ENCODE assay signal across 19 cellular contexts in genomic region chr20:63456429-63457284, GRCh38. TPM values are rescaled to one million over a fixed set of nuclear protein-coding genes. Genes with fewer than 3 reads are reported as not detected.
DNase-seq lines count a peak whose midpoint lies in the region; ATAC-seq, FAIRE-seq and TF ChIP-seq lines count a peak whose summit lies in the region.
"Had no signal": no experiment of that assay in that cellular context is flagged by ENCODE, and none has a peak within 500 bp of the region (broad histone marks: within the 10 kb centered on the region; RNA-seq: fewer than 3 reads in every experiment).

No MANE protein-coding gene starts in this region.

- TF ChIP-seq POLR2A in H1 (IDR thresholded peaks at IDR 0.05; ENCODE audit: control extremely low read depth in 1 of 2, low read depth in 2 of 2, low read length in 2 of 2) (no peak), tibial nerve (IDR thresholded peaks at IDR 0.05) (no peak)

- H3K18ac ChIP-seq in H1 (ENCODE audit: extremely low read depth, low read length) = no peak overlapping the region

- no peak for FAIRE-seq in H1 (lab: Jason Lieb, UNC)

- H2AK5ac ChIP-seq in H1 (ENCODE audit: low read depth, low read length) = no peak overlapping the region

- H3F3A ChIP-seq in GM23248 (ENCODE audit: insufficient read depth) (no peaks in the 10 kb centered on the region), neural cell (ENCODE audit: insufficient read depth, low read length, poor library complexity, severe bottlenecking) (no peaks in the 10 kb centered on the region)

- H3K23ac ChIP-seq in H1 (ENCODE audit: insufficient read length) = no peak overlapping the region

- H3K9me3 ChIP-seq in GM23248 (ENCODE audit: low read depth) (no peaks in the 10 kb centered on the region), H1 (ENCODE audit: insufficient read depth in 2 of 2, low read depth in 1 of 2, low read length in 1 of 2) (no peaks in the 10 kb centered on the region), neural cell (ENCODE audit: low read length) (no peaks in the 10 kb centered on the region), tibial nerve (no peaks in the 10 kb centered on the region)

- POLR2A ChIA-PET in H1 (lab: Charles Lee; ENCODE audit: partially characterized antibody) = interaction anchor here (1.2 kb wide), 1 partner anchor 14 kb away, joined by 4 read pairs; no protein-coding TSS in a partner anchor

- no peak overlapping the region for H2BK20ac ChIP-seq in H1 (ENCODE audit: low read length)

- H3K4me3 ChIP-seq in GM23248 (no peak overlapping the region), H1 (ENCODE audit: extremely low read depth in 1 of 4, insufficient read depth in 2 of 4, low read depth in 3 of 4, low read length in 4 of 4) (no peak overlapping the region), neural cell (ENCODE audit: low read length) (no peak overlapping the region), tibial nerve (no peak overlapping the region)
- H3K4me3 ChIP-seq: SK-N-MC, smooth muscle cell had no signal

- H3K27me3 ChIP-seq in GM23248 (replicated peaks; ENCODE audit: insufficient read depth) = peaks cover 28% of the 10 kb centered on the region
- H3K27me3 ChIP-seq in H1 (replicated peaks in 1 of 4; ENCODE audit: control insufficient read depth in 3 of 4, extremely low read depth in 1 of 4, insufficient read depth in 3 of 4, low read length in 3 of 4) = no peaks in the 10 kb centered on the region
- H3K27me3 ChIP-seq in neural cell (ENCODE audit: insufficient read depth, low read depth, low read length) = no peaks in the 10 kb centered on the region
- H3K27me3 ChIP-seq in tibial nerve = peaks cover 0 to 90% of the 10 kb centered on the region in 2 donors

- TF ChIP-seq CTCF in H1 (IDR thresholded peaks at IDR 0.05; ENCODE audit: control extremely low read depth in 1 of 3, insufficient read depth in 1 of 3, low read depth in 1 of 3, low read length in 3 of 3) (no peak), neural cell (IDR thresholded peaks at IDR 0.05; ENCODE audit: poor library complexity, severe bottlenecking) (no peak), tibial nerve (IDR thresholded peaks at IDR 0.05) (no peak)

- no peak overlapping the region for H3K14ac ChIP-seq in H1 (ENCODE audit: insufficient read length)

- H3K27ac ChIP-seq in GM23248 = no peak overlapping the region
- no peak overlapping the region for H3K27ac ChIP-seq in H1 (ENCODE audit: low read depth, low read length)
- H3K27ac ChIP-seq in neural cell (ENCODE audit: low read length) = peak overlapping the region; percentile 96
- H3K27ac ChIP-seq in tibial nerve = no peak overlapping the region
- H3K27ac ChIP-seq: C4-2B, SK-N-MC had no signal

- in situ Hi-C loops in GM23248 (cut with MboI) = no loop called here

- CTCF ChIA-PET in H1 (lab: Charles Lee; ENCODE audit: partially characterized antibody) = interaction anchor here (0.7 to 1.4 kb wide), 2 partner anchors 8 to 27 kb away, joined by 3 read pairs; no protein-coding TSS in a partner anchor

- no peaks in the 10 kb centered on the region for H3K9me2 ChIP-seq in GM23248 (ENCODE audit: insufficient read depth)
- H3K9me2 ChIP-seq in neural cell (ENCODE audit: insufficient read depth, low read length) = no peaks in the 10 kb centered on the region

- H3K4ac ChIP-seq in H1 (replicated peaks; ENCODE audit: insufficient read length, low read depth, low read length) = no peak overlapping the region

- H2AFZ ChIP-seq in GM23248 (no peak overlapping the region), H1 (ENCODE audit: low read length) (no peak overlapping the region), neural cell (ENCODE audit: low read depth, low read length) (no peak overlapping the region)

- H4K20me1 ChIP-seq in GM23248 (ENCODE audit: insufficient read depth) (no peaks in the 10 kb centered on the region), H1 (replicated peaks in 1 of 2; ENCODE audit: control insufficient read depth in 1 of 2, insufficient read depth in 2 of 2, low read length in 2 of 2) (peaks cover 20 to 37% of the 10 kb centered on the region in 2 experiments), neural cell (ENCODE audit: insufficient read depth) (no peaks in the 10 kb centered on the region)

- DNase-seq in GM23248 (peak; percentile 51), NCI-H2227 (lab: John Stamatoyannopoulos, UW; ENCODE audit: unreplicated experiment) (peak; percentile 35), H1 (ENCODE audit: low read depth in 1 of 2, low spot score in 2 of 2) (no peak), C1 segment of cervical spinal cord (lab: John Stamatoyannopoulos, UW) (no peak), tibial nerve (ENCODE audit: low spot score in 2 of 2) (no peak)
- DNase-seq: activated CD4-positive, alpha-beta memory T cell treated with anti-CD3 and anti-CD28 coated beads for 36 hours; cerebellar nuclear complex; DMS79 treated with DMSO at 0.1 percent for 48 hours; KBM-7; NCI-H1092; NCI-H446 had no signal

- H3K4me1 ChIP-seq in GM23248 (ENCODE audit: insufficient read depth) (no peaks in the 10 kb centered on the region), H1 (replicated peaks in 1 of 4; ENCODE audit: control insufficient read depth in 3 of 4, insufficient read depth in 4 of 4, low read length in 3 of 4) (peaks cover 0 to 24% (median 19%) of the 10 kb centered on the region in 4 experiments; a peak in 5 of 7 replicates), tibial nerve (peaks cover 0 to 20% (median 0%) of the 10 kb centered on the region in 4 donors)

- TF ChIP-seq RAD21 in H1 (IDR thresholded peaks at IDR 0.05 in 1 of 2, conservative IDR thresholded peaks at IDR 0.05 in 1 of 2; ENCODE audit: low read depth in 2 of 2, low read length in 2 of 2) = no peak
- no peak for TF ChIP-seq RAD21 in neural cell (conservative IDR thresholded peaks at IDR 0.05)

- peak overlapping the region; percentile 68; the same call in 1 of the 2 replicates for H4K8ac ChIP-seq in H1 (ENCODE audit: extremely low read depth, insufficient read depth, low read length)

- H2BK12ac ChIP-seq in H1 (ENCODE audit: low read depth, low read length) = peak overlapping the region; percentile 17; the same call in 1 of the 2 replicates

- H2BK15ac ChIP-seq in H1 (ENCODE audit: low read length) = 0 out of 2 replicates have a peak overlapping the region, but pooled peaks have one; percentile 61

- H3K23me2 ChIP-seq in H1 (ENCODE audit: low read depth, low read length) = no peaks in the 10 kb centered on the region

- H3K56ac ChIP-seq in H1 (replicated peaks; ENCODE audit: insufficient read length, low read depth, low read length) = no peak overlapping the region

- no peak overlapping the region for H3K4me2 ChIP-seq in GM23248 (ENCODE audit: unreplicated experiment)
- H3K4me2 ChIP-seq in H1 (ENCODE audit: insufficient read depth in 1 of 2, low read depth in 2 of 2, low read length in 2 of 2) = no peak overlapping the region
- H3K4me2 ChIP-seq in neural cell (ENCODE audit: low read length) = no peak overlapping the region
- H3K4me2 ChIP-seq: smooth muscle cell had no signal

- ATAC-seq in HG03378 (IDR thresholded peaks at IDR 0.05; ENCODE audit: unreplicated experiment) = no peak

- no peak overlapping the region for H4K91ac ChIP-seq in H1 (replicated peaks; ENCODE audit: insufficient read length, low read length)

- WGBS in GM23248 (ENCODE audit: low coverage in 1 of 2, low lambda C conversion rate in 2 of 2, missing lambda C conversion rate in 2 of 2), 2 experiments = 6 to 10% methylated on average over 29 to 36 of the region's 40 CpGs
- 90% methylated on average over 32 of the region's 40 CpGs; no CpG with 5 or more reads in 1 of the 2 experiments for WGBS in H1 (ENCODE audit: extremely low coverage in 1 of 2, insufficient coverage in 1 of 2, insufficient read length in 1 of 2, insufficient replicate concordance in 2 of 2, low coverage in 1 of 2, low lambda C conversion rate in 2 of 2, missing lambda C conversion rate in 1 of 2), 2 experiments
- 58 to 72% methylated on average over 22 to 35 of the region's 40 CpGs for WGBS in tibial nerve, 2 donors

- H3K36me3 ChIP-seq in GM23248 (ENCODE audit: low read depth) (no peaks in the 10 kb centered on the region), H1 (ENCODE audit: control insufficient read depth in 2 of 4, insufficient read depth in 4 of 4, low read length in 3 of 4) (peaks cover 0 to 5% (median 0%) of the 10 kb centered on the region in 4 experiments; a peak in 1 of 8 replicates), neural cell (ENCODE audit: insufficient read depth, low read length) (no peaks in the 10 kb centered on the region), tibial nerve (no peaks in the 10 kb centered on the region)

- H2BK5ac ChIP-seq in H1 (ENCODE audit: low read depth, low read length) = peak overlapping the region; percentile 40

- H3K79me2 ChIP-seq in GM23248 (ENCODE audit: insufficient read depth) (no peaks in the 10 kb centered on the region), H1 (ENCODE audit: control insufficient read depth in 1 of 2, insufficient read depth in 2 of 2, low read length in 2 of 2) (peaks cover 0 to 52% of the 10 kb centered on the region in 2 experiments; a peak in 2 of 4 replicates), neural cell (replicated peaks; ENCODE audit: insufficient read depth, low read length) (peaks cover 41% of the 10 kb centered on the region)

- H2BK120ac ChIP-seq in H1 (replicated peaks; ENCODE audit: low read depth, low read length) = no peak overlapping the region

- H4K5ac ChIP-seq in H1 (ENCODE audit: insufficient read length, low read depth, low read length) = no peak overlapping the region

- TF ChIP-seq EP300 in H1 (IDR thresholded peaks at IDR 0.05; ENCODE audit: borderline replicate concordance in 1 of 2, low read depth in 2 of 2, low read length in 2 of 2) = no peak
- no peak for TF ChIP-seq EP300 in neural cell (conservative IDR thresholded peaks at IDR 0.05; ENCODE audit: poor library complexity, severe bottlenecking)
- TF ChIP-seq EP300 in tibial nerve (IDR thresholded peaks at IDR 0.05) = no peak

- peaks cover 31% of the 10 kb centered on the region for H3K79me1 ChIP-seq in H1 (ENCODE audit: low read depth, low read length)

- H3K9ac ChIP-seq in GM23248 = no peak overlapping the region
- H3K9ac ChIP-seq in H1 (replicated peaks in 1 of 4; ENCODE audit: extremely low read depth in 1 of 4, low read depth in 3 of 4, low read length in 3 of 4) = no peak overlapping the region
- H3K9ac ChIP-seq in neural cell (ENCODE audit: low read length) = peak overlapping the region; percentile 81

RNA-seq across cellular contexts. Expression of gene KCNQ2, which starts 15.8 kb away (rescaled TPM):
- total RNA-seq in GM23248 (2014; rRNA removed; shearing (Covaris generic)) = not detected in 2 replicates
- polyA plus RNA-seq in GM23248 (2016; fragmentation: Nextera tagmentation; extraction: Ambion mirVana) = 0.38 TPM in 1 of 2 replicates, not detected in the other
- total RNA-seq in H1 (2021; fragmentation: NEBNext Ultra II Directional; extraction: Animal tissue kit (Norgen Biotek cat#: 25700)) = 82.6 and 88.6 TPM in 2 replicates
- 243 and 277 TPM in 2 replicates for polyA plus RNA-seq in H1 (2011; rRNA removed)
- polyA plus RNA-seq in H1 (2011; cell fraction: cytosol; rRNA removed) = 174 TPM
- polyA plus RNA-seq in H1 (2011; cell fraction: nucleus; rRNA removed) = 206 TPM
- polyA plus RNA-seq in H1 (2012, experiment 1 of 2) = 41.9 to 107 TPM (median 94.0 TPM) in 4 replicates
- polyA plus RNA-seq in H1 (2012, experiment 2 of 2) = 88.7 TPM
- polyA plus RNA-seq in H1 (2013, experiment 1 of 2) = 72.4 TPM
- 73.2 TPM for polyA plus RNA-seq in H1 (2013, experiment 2 of 2)
- polyA minus RNA-seq in H1 (2011; rRNA and poly(A)+ RNA removed) = 40.5 and 42.0 TPM in 2 replicates
- 39.6 TPM for polyA minus RNA-seq in H1 (2011; cell fraction: cytosol; rRNA and poly(A)+ RNA removed)
- polyA minus RNA-seq in H1 (2011; cell fraction: nucleus; rRNA and poly(A)+ RNA removed) = 33.1 TPM
- 84.7 and 88.8 TPM in 2 replicates for polyA plus RNA-seq in neural cell
- polyA minus RNA-seq in neural cell = 238 and 304 TPM in 2 replicates
- not detected for total RNA-seq in tibial nerve
- total RNA-seq: activated CD4-positive, alpha-beta memory T cell treated with anti-CD3 and anti-CD28 coated beads for 36 hours; lower leg skin; myocyte; OCI-LY7 had no signal

RNA-seq across cellular contexts. Expression of gene EEF1A2, which starts 42.2 kb away (rescaled TPM):
- 0.43 TPM in 1 of 2 replicates, not detected in the other for total RNA-seq in GM23248 (2014; rRNA removed; shearing (Covaris generic))
- polyA plus RNA-seq in GM23248 (2016; fragmentation: Nextera tagmentation; extraction: Ambion mirVana) = not detected in 2 replicates
- 25.8 and 27.9 TPM in 2 replicates for total RNA-seq in H1 (2021; fragmentation: NEBNext Ultra II Directional; extraction: Animal tissue kit (Norgen Biotek cat#: 25700))
- 7.4 and 17.5 TPM in 2 replicates for polyA plus RNA-seq in H1 (2011; rRNA removed)
- polyA plus RNA-seq in H1 (2011; cell fraction: cytosol; rRNA removed) = 15.5 TPM
- polyA plus RNA-seq in H1 (2011; cell fraction: nucleus; rRNA removed) = 33.5 TPM
- polyA plus RNA-seq in H1 (2012, experiment 1 of 2) = 25.2 to 45.3 TPM (median 39.3 TPM) in 4 replicates
- polyA plus RNA-seq in H1 (2012, experiment 2 of 2) = 22.6 TPM
- polyA plus RNA-seq in H1 (2013, experiment 1 of 2) = 26.8 TPM
- 25.5 TPM for polyA plus RNA-seq in H1 (2013, experiment 2 of 2)
- polyA minus RNA-seq in H1 (2011; rRNA and poly(A)+ RNA removed) = 6.0 and 11.9 TPM in 2 replicates
- 20.6 TPM for polyA minus RNA-seq in H1 (2011; cell fraction: cytosol; rRNA and poly(A)+ RNA removed)
- polyA minus RNA-seq in H1 (2011; cell fraction: nucleus; rRNA and poly(A)+ RNA removed) = 13.6 TPM
- 208 and 260 TPM in 2 replicates for polyA plus RNA-seq in neural cell
- polyA minus RNA-seq in neural cell = 235 and 244 TPM in 2 replicates
- not detected for total RNA-seq in tibial nerve

Comparison
In these comparisons a context has a peak if more than half of its experiments do, and no peak if none do; other contexts are left out.
1. DNase-seq: peak in GM23248 (single experiment) and NCI-H2227 (single experiment); none in H1 (0 of 2), C1 segment of cervical spinal cord (0 of 14) and tibial nerve (0 of 2).
2. RNA of gene KCNQ2, which starts 15.8 kb away (total RNA-seq): 82.6 to 88.6 TPM in H1; not detected in GM23248 and not detected in tibial nerve; every median in the first group is over 10 times any median in the second.
3. RNA of gene EEF1A2, which starts 42.2 kb away (total RNA-seq): 25.8 to 27.9 TPM in H1; 0.43 TPM in GM23248 and not detected in tibial nerve; every median in the first group is over 10 times any median in the second.